ENCODE assay signal across 15 cellular contexts in the genomic region with DNA sequence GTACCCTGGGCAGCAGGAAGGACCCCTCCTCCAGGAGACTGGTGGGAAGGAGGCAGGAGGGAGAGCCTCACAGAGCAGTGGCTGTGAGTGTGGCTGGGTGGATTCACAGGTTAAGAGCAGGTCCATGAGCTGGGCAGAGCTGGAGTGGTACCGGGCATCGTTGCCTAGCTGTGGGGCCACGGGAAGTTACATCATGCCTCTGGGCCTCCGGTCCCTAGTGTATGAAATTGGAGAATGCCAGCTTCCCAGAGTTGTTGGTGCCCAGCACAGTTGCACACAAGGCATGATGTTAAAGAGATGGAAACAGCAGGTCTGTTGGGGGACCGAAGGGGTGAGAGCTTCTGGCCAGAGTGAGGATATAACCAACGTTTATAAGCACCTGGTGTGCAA. TPM values are rescaled to one million over a fixed set of nuclear protein-coding genes. Genes with fewer than 3 reads are reported as not detected.
DNase-seq lines count a peak whose midpoint lies in the region; ATAC-seq and TF ChIP-seq lines count a peak whose summit lies in the region.
"Had no signal": no experiment of that assay in that cellular context is flagged by ENCODE, and none has a peak within 500 bp of the region (broad histone marks: within the 10 kb centered on the region; RNA-seq: fewer than 3 reads in every experiment).

No MANE protein-coding gene starts in this region.

- POLR2A ChIA-PET in T-cell (lab: Charles Lee), result no interaction called here
- POLR2A ChIA-PET in WTC11 (lab: Charles Lee), result interaction anchor here (0.7 to 1.6 kb wide), 4 partner anchors 10 to 44 kb away, joined by 3 to 8 read pairs (median 4); no protein-coding TSS in a partner anchor

- H3K27me3 Mint-ChIP-seq in T-cell (peaks cover 47 to 73% of the 10 kb centered on the region in 2 donors), osteocyte (ENCODE audit: unreplicated experiment) (peaks cover under 1% of the 10 kb centered on the region), WTC11 (ENCODE audit: low read depth) (peaks cover 40% of the 10 kb centered on the region)

- H3K36me3 Mint-ChIP-seq in T-cell (no peaks in the 10 kb centered on the region), osteocyte (ENCODE audit: unreplicated experiment) (no peaks in the 10 kb centered on the region), WTC11 (no peaks in the 10 kb centered on the region)
- H3K36me3 Mint-ChIP-seq: memory B cell had no signal

- H3K9me3 Mint-ChIP-seq in T-cell (no peaks in the 10 kb centered on the region), osteocyte (ENCODE audit: unreplicated experiment) (no peaks in the 10 kb centered on the region), WTC11 (no peaks in the 10 kb centered on the region)
- H3K9me3 Mint-ChIP-seq: activated T-helper 17 cell treated with anti-CD3 and anti-CD28 coated beads, Interleukin-2, amount 50 U/mL, for 72 hours; memory B cell had no signal

- CTCF ChIA-PET in T-cell (lab: Charles Lee) (no interaction called here), WTC11 (lab: Charles Lee) (interaction anchor here (0.9 to 4.0 kb wide), 6 partner anchors 9 to 28 kb away, joined by 3 to 21 read pairs (median 4); partner anchors contain the start of gene FOXO6)

- no peak for ATAC-seq in T-cell (replicated peaks in 1 of 4)
- no peak for ATAC-seq in WTC11
- ATAC-seq in GM18520 (IDR thresholded peaks at IDR 0.05; ENCODE audit: unreplicated experiment), result no peak
- ATAC-seq: activated T-helper 17 cell treated with anti-CD3 and anti-CD28 coated beads, Interleukin-2, amount 50 U/mL, for 72 hours had no signal

- peak; percentile 100 for DNase-seq in DMS 273 (lab: John Stamatoyannopoulos, UW; ENCODE audit: unreplicated experiment)
- peak; percentile 49 for DNase-seq in NCI-H1436 (lab: John Stamatoyannopoulos, UW)
- DNase-seq in T-cell, result no peak
- no peak for DNase-seq in osteocyte (ENCODE audit: extremely low spot score, unreplicated experiment)
- DNase-seq in WTC11 (ENCODE audit: low spot score), result no peak
- no peak for DNase-seq in cerebellum (ENCODE audit: low spot score)
- no peak for DNase-seq in SK-N-DZ (ENCODE audit: low spot score)
- DNase-seq: activated CD4-positive, alpha-beta T cell treated with anti-CD3 and anti-CD28 coated beads, Interleukin-2, amount 50 U/mL, for 48 hours; AML-193; EL; upper lobe of left lung had no signal

- H3K4me3 Mint-ChIP-seq in T-cell (peak overlapping the region in 2 of 3 donors; percentile 53 to 75), osteocyte (ENCODE audit: unreplicated experiment) (no peak overlapping the region), WTC11 (no peak overlapping the region; the same call in 1 of the 2 replicates)

- TF ChIP-seq CTCF in osteocyte (IDR thresholded peaks at IDR 0.05), result no peak
- no peak for TF ChIP-seq CTCF in WTC11 (IDR thresholded peaks at IDR 0.05)

- H3K4me1 Mint-ChIP-seq in T-cell (peaks cover 16 to 18% (median 17%) of the 10 kb centered on the region in 3 donors), osteocyte (ENCODE audit: unreplicated experiment) (peaks cover 27% of the 10 kb centered on the region), WTC11 (peaks cover 38% of the 10 kb centered on the region)

- H3K27ac Mint-ChIP-seq in T-cell (no peak overlapping the region), osteocyte (ENCODE audit: unreplicated experiment) (peak overlapping the region; percentile 53), WTC11 (no peak overlapping the region)
- H3K27ac Mint-ChIP-seq: activated T-helper 17 cell treated with anti-CD3 and anti-CD28 coated beads, Interleukin-2, amount 50 U/mL, for 72 hours; memory B cell had no signal

TF ChIP-seq in WTC11, 78 proteins besides CTCF, POLR2A, EP300 and RAD21:
- TF ChIP-seq JUN (CRISPR knock-in tag; IDR thresholded peaks at IDR 0.05) (no peak), CBFB (CRISPR knock-in tag; IDR thresholded peaks at IDR 0.05; ENCODE audit: low read depth) (no peak), JAZF1 (CRISPR knock-in tag; IDR thresholded peaks at IDR 0.05) (no peak), NR2C2 (CRISPR knock-in tag; IDR thresholded peaks at IDR 0.05) (no peak), MAX (CRISPR knock-in tag; IDR thresholded peaks at IDR 0.05) (no peak), PRDM15 (CRISPR knock-in tag; IDR thresholded peaks at IDR 0.05) (no peak), ZNF317 (CRISPR knock-in tag; IDR thresholded peaks at IDR 0.05; ENCODE audit: borderline replicate concordance, low read depth) (no peak), MYBL2 (CRISPR knock-in tag; IDR thresholded peaks at IDR 0.05) (no peak), PREB (CRISPR knock-in tag; IDR thresholded peaks at IDR 0.05; ENCODE audit: borderline replicate concordance) (no peak), CDX4 (CRISPR knock-in tag; IDR thresholded peaks at IDR 0.05; ENCODE audit: borderline replicate concordance) (no peak)
- TF ChIP-seq, protein P1, sequence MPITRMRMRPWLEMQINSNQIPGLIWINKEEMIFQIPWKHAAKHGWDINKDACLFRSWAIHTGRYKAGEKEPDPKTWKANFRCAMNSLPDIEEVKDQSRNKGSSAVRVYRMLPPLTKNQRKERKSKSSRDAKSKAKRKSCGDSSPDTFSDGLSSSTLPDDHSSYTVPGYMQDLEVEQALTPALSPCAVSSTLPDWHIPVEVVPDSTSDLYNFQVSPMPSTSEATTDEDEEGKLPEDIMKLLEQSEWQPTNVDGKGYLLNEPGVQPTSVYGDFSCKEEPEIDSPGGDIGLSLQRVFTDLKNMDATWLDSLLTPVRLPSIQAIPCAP (CRISPR knock-in tag; IDR thresholded peaks at IDR 0.05), result no peak
TF ChIP-seq in WTC11: peak in this region for 0.

RNA-seq across cellular contexts. Expression of gene FOXO6, which starts 18.5 kb away (rescaled TPM):
- total RNA-seq in T-cell (under 1 TPM in 3 of 5 donors, not detected in 2; 0.13 to 0.70 (median 0.63) TPM), osteocyte (0.81 and 0.99 TPM in 2 replicates), WTC11 (2021) (5.4 to 7.4 TPM (median 7.0 TPM) in 3 replicates), cerebellum (1.3 TPM)
- 4.4 and 4.8 TPM in 2 replicates for polyA plus RNA-seq in SK-N-DZ (2014; cell fraction: cytosol; rRNA removed)
- 0.61 and 2.0 TPM in 2 replicates for polyA plus RNA-seq in SK-N-DZ (2014; cell fraction: nucleus; rRNA removed)
- total RNA-seq: RPMI7951 had no signal

Comparison
In these comparisons a context has a peak if more than half of its experiments do, and no peak if none do; other contexts are left out.
1. DNase-seq: peak in DMS 273 (single experiment) and NCI-H1436 (single experiment); none in T-cell (0 of 34), osteocyte (single experiment), WTC11 (single experiment), cerebellum (single experiment) and SK-N-DZ (single experiment).
2. H3K4me3 Mint-ChIP-seq: peak in T-cell (2 of 3); none in osteocyte (single experiment) and WTC11 (single experiment).